1 cellular context compared by ENCODE assay signal in the genomic region with DNA sequence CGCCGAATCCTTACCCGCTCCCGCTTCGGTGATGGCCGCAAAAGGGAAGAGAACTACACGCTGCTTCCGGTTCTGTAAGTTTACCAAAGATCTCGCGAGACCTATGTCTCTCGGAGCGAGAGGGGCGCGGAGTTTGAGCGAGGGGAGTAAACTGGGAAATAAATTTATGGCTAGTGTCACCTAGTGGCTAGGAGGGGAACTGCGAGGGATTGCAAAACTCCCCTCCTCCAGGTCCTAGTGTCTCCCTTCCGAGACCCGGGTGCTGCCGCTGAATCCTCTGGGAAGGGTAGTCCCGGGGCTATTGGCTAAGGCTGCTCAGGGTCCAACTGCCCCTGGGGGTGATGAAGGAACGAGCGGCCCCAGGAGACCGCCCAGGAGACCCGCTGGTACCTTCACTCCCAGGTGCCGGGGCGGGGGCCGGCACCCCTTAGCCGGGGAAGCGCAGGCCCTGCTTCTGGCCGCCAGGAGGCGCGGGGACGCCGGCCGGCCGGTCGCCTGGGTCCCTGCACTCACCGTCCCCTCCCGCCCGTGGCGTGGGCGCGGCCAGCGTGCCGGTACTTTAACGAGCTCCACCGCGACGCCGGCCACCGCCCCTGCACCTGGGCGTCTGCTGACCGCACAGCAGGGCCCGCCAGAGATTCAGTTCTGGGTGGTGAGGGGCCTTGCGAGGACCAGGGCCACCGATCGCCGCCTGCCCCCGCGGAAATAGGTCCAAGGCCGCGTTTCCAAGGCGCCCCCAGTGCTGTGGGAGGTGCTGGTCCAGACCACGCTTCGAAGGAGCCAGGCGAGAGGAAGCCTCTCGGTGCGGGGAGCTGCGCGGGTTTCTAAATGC.
TF ChIP-seq lines count a peak whose summit lies in the region.

A gene (minus strand): TSS at position 51 of the 832 bp plus-strand sequence. CDS start 883 bp downstream, outside the sequence.

TF ChIP-seq in GM12878, 131 proteins besides CTCF, POLR2A, EP300 and RAD21 (continued from another document and continues in another):
- TF ChIP-seq, protein P1, sequence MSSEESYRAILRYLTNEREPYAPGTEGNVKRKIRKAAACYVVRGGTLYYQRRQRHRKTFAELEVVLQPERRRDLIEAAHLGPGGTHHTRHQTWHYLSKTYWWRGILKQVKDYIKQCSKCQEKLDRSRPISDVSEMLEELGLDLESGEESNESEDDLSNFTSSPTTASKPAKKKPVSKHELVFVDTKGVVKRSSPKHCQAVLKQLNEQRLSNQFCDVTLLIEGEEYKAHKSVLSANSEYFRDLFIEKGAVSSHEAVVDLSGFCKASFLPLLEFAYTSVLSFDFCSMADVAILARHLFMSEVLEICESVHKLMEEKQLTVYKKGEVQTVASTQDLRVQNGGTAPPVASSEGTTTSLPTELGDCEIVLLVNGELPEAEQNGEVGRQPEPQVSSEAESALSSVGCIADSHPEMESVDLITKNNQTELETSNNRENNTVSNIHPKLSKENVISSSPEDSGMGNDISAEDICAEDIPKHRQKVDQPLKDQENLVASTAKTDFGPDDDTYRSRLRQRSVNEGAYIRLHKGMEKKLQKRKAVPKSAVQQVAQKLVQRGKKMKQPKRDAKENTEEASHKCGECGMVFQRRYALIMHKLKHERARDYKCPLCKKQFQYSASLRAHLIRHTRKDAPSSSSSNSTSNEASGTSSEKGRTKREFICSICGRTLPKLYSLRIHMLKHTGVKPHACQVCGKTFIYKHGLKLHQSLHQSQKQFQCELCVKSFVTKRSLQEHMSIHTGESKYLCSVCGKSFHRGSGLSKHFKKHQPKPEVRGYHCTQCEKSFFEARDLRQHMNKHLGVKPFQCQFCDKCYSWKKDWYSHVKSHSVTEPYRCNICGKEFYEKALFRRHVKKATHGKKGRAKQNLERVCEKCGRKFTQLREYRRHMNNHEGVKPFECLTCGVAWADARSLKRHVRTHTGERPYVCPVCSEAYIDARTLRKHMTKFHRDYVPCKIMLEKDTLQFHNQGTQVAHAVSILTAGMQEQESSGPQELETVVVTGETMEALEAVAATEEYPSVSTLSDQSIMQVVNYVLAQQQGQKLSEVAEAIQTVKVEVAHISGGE (CRISPR knock-in tag; IDR thresholded peaks at IDR 0.05) = peak; percentile 15; the same call in 1 of the 2 replicates
- TF ChIP-seq RUNX3 (IDR thresholded peaks at IDR 0.05; ENCODE audit: low read length) (peak; percentile 80), CHD1 (IDR thresholded peaks at IDR 0.05; ENCODE audit: low read depth, low read length) (0 out of 2 replicates have a peak, but pooled peaks have one; percentile 37), STAT3 (IDR thresholded peaks at IDR 0.05; ENCODE audit: low read depth, low read length) (no peak), CHD4 (IDR thresholded peaks at IDR 0.05) (no peak), SMAD1 (IDR thresholded peaks at IDR 0.05; ENCODE audit: low read depth, partially characterized antibody) (peak; percentile 71), GATAD2B (conservative IDR thresholded peaks at IDR 0.05; ENCODE audit: low read depth) (peak; percentile 94), HDAC2 (IDR thresholded peaks at IDR 0.05) (no peak), BHLHE40 (IDR thresholded peaks at IDR 0.05; ENCODE audit: borderline replicate concordance in 1 of 2, low read depth in 2 of 2, low read length in 1 of 2) (peak; percentile 72 to 92), TCF12 (IDR thresholded peaks at IDR 0.05; ENCODE audit: low read depth, low read length) (peak; percentile 81; the same call in 1 of the 2 replicates), RAD51 (IDR thresholded peaks at IDR 0.05) (no peak), MEF2B (IDR thresholded peaks at IDR 0.05; ENCODE audit: partially characterized antibody, poor library complexity, severe bottlenecking) (peak; percentile 54), ATF7 (IDR thresholded peaks at IDR 0.05; ENCODE audit: low read depth) (peak; percentile 55; the same call in 1 of the 2 replicates), FOXM1 (IDR thresholded peaks at IDR 0.05; ENCODE audit: low read depth, low read length) (no peak; the same call in 1 of the 2 replicates), SMAD5 (IDR thresholded peaks at IDR 0.05; ENCODE audit: low read depth) (peak; percentile 98), TAF1 (IDR thresholded peaks at IDR 0.05; ENCODE audit: borderline replicate concordance, low read depth, low read length) (peak; percentile 100), RCOR1 (conservative IDR thresholded peaks at IDR 0.05; ENCODE audit: low read depth, low read length) (peak; percentile 95), SMC3 (IDR thresholded peaks at IDR 0.05; ENCODE audit: borderline replicate concordance, low read length) (peak; percentile 59; the same call in 1 of the 2 replicates), SPI1 (IDR thresholded peaks at IDR 0.05; ENCODE audit: borderline replicate concordance, insufficient read depth, low read depth, low read length) (peak; percentile 33; the same call in 1 of the 2 replicates), FOXK2 (IDR thresholded peaks at IDR 0.05) (peak; percentile 59), POLR2AphosphoS2 (IDR thresholded peaks at IDR 0.05; ENCODE audit: low read depth, low read length) (peak; percentile 91; the same call in 1 of the 2 replicates), YY1 (IDR thresholded peaks at IDR 0.05; ENCODE audit: low read depth, low read length) (peak; percentile 95; the same call in 1 of the 2 replicates), MTA2 (IDR thresholded peaks at IDR 0.05; ENCODE audit: low read depth) (peak; percentile 52; the same call in 1 of the 2 replicates), NFYA (IDR thresholded peaks at IDR 0.05; ENCODE audit: borderline replicate concordance, low read depth, low read length) (no peak), SUPT20H (IDR thresholded peaks at IDR 0.05; ENCODE audit: borderline replicate concordance, control insufficient read depth, low read depth, low read length) (no peak), MEF2A (IDR thresholded peaks at IDR 0.05; ENCODE audit: insufficient read depth, low read depth, low read length) (no peak), ZBED1 (IDR thresholded peaks at IDR 0.05; ENCODE audit: borderline replicate concordance) (no peak), CHD2 (IDR thresholded peaks at IDR 0.05; ENCODE audit: borderline replicate concordance, low read depth, low read length) (peak; percentile 99), IKZF2 (IDR thresholded peaks at IDR 0.05) (peak; percentile 69 to 75), SRF (IDR thresholded peaks at IDR 0.05; ENCODE audit: low read depth in 2 of 2, low read length in 2 of 2) (peak; percentile 72 to 82), NFXL1 (IDR thresholded peaks at IDR 0.05; ENCODE audit: borderline replicate concordance) (no peak), LARP7 (IDR thresholded peaks at IDR 0.05) (peak; percentile 96), ZSCAN29 (IDR thresholded peaks at IDR 0.05) (peak; percentile 38; the same call in 1 of the 2 replicates)
- TF ChIP-seq, protein P2, sequence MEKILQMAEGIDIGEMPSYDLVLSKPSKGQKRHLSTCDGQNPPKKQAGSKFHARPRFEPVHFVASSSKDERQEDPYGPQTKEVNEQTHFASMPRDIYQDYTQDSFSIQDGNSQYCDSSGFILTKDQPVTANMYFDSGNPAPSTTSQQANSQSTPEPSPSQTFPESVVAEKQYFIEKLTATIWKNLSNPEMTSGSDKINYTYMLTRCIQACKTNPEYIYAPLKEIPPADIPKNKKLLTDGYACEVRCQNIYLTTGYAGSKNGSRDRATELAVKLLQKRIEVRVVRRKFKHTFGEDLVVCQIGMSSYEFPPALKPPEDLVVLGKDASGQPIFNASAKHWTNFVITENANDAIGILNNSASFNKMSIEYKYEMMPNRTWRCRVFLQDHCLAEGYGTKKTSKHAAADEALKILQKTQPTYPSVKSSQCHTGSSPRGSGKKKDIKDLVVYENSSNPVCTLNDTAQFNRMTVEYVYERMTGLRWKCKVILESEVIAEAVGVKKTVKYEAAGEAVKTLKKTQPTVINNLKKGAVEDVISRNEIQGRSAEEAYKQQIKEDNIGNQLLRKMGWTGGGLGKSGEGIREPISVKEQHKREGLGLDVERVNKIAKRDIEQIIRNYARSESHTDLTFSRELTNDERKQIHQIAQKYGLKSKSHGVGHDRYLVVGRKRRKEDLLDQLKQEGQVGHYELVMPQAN (conservative IDR thresholded peaks at IDR 0.05) = peak; percentile 86
- TF ChIP-seq, protein P3, sequence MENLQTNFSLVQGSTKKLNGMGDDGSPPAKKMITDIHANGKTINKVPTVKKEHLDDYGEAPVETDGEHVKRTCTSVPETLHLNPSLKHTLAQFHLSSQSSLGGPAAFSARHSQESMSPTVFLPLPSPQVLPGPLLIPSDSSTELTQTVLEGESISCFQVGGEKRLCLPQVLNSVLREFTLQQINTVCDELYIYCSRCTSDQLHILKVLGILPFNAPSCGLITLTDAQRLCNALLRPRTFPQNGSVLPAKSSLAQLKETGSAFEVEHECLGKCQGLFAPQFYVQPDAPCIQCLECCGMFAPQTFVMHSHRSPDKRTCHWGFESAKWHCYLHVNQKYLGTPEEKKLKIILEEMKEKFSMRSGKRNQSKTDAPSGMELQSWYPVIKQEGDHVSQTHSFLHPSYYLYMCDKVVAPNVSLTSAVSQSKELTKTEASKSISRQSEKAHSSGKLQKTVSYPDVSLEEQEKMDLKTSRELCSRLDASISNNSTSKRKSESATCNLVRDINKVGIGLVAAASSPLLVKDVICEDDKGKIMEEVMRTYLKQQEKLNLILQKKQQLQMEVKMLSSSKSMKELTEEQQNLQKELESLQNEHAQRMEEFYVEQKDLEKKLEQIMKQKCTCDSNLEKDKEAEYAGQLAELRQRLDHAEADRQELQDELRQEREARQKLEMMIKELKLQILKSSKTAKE (IDR thresholded peaks at IDR 0.05; ENCODE audit: low read depth, poor library complexity, severe bottlenecking) = peak; percentile 39
- TF ChIP-seq, protein P4, sequence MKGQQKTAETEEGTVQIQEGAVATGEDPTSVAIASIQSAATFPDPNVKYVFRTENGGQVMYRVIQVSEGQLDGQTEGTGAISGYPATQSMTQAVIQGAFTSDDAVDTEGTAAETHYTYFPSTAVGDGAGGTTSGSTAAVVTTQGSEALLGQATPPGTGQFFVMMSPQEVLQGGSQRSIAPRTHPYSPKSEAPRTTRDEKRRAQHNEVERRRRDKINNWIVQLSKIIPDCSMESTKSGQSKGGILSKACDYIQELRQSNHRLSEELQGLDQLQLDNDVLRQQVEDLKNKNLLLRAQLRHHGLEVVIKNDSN (IDR thresholded peaks at IDR 0.05; ENCODE audit: borderline replicate concordance, extremely low read length, insufficient read depth, low read depth, low read length) = no peak
- TF ChIP-seq, protein P5, sequence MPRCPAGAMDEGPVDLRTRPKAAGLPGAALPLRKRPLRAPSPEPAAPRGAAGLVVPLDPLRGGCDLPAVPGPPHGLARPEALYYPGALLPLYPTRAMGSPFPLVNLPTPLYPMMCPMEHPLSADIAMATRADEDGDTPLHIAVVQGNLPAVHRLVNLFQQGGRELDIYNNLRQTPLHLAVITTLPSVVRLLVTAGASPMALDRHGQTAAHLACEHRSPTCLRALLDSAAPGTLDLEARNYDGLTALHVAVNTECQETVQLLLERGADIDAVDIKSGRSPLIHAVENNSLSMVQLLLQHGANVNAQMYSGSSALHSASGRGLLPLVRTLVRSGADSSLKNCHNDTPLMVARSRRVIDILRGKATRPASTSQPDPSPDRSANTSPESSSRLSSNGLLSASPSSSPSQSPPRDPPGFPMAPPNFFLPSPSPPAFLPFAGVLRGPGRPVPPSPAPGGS (IDR thresholded peaks at IDR 0.05; ENCODE audit: borderline replicate concordance, insufficient read depth, low read depth, low read length, poor library complexity, severe bottlenecking) = peak; percentile 15
- TF ChIP-seq, protein P6, sequence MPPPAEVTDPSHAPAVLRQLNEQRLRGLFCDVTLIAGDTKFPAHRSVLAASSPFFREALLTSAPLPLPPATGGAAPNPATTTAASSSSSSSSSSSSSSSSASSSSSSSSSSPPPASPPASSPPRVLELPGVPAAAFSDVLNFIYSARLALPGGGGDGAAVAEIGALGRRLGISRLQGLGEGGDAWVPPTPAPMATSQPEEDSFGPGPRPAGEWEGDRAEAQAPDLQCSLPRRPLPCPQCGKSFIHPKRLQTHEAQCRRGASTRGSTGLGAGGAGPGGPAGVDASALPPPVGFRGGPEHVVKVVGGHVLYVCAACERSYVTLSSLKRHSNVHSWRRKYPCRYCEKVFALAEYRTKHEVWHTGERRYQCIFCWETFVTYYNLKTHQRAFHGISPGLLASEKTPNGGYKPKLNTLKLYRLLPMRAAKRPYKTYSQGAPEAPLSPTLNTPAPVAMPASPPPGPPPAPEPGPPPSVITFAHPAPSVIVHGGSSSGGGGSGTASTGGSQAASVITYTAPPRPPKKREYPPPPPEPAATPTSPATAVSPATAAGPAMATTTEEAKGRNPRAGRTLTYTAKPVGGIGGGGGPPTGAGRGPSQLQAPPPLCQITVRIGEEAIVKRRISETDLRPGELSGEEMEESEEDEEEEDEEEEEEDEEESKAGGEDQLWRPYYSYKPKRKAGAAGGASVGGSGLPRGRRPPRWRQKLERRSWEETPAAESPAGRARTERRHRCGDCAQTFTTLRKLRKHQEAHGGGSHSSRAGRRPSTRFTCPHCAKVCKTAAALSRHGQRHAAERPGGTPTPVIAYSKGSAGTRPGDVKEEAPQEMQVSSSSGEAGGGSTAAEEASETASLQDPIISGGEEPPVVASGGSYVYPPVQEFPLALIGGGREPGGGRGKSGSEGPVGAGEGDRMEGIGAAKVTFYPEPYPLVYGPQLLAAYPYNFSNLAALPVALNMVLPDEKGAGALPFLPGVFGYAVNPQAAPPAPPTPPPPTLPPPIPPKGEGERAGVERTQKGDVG (CRISPR knock-in tag; IDR thresholded peaks at IDR 0.05) = no peak
- TF ChIP-seq, protein P7, sequence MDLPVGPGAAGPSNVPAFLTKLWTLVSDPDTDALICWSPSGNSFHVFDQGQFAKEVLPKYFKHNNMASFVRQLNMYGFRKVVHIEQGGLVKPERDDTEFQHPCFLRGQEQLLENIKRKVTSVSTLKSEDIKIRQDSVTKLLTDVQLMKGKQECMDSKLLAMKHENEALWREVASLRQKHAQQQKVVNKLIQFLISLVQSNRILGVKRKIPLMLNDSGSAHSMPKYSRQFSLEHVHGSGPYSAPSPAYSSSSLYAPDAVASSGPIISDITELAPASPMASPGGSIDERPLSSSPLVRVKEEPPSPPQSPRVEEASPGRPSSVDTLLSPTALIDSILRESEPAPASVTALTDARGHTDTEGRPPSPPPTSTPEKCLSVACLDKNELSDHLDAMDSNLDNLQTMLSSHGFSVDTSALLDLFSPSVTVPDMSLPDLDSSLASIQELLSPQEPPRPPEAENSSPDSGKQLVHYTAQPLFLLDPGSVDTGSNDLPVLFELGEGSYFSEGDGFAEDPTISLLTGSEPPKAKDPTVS (IDR thresholded peaks at IDR 0.05; ENCODE audit: low read depth, low read length) = no peak
- TF ChIP-seq, protein P8, sequence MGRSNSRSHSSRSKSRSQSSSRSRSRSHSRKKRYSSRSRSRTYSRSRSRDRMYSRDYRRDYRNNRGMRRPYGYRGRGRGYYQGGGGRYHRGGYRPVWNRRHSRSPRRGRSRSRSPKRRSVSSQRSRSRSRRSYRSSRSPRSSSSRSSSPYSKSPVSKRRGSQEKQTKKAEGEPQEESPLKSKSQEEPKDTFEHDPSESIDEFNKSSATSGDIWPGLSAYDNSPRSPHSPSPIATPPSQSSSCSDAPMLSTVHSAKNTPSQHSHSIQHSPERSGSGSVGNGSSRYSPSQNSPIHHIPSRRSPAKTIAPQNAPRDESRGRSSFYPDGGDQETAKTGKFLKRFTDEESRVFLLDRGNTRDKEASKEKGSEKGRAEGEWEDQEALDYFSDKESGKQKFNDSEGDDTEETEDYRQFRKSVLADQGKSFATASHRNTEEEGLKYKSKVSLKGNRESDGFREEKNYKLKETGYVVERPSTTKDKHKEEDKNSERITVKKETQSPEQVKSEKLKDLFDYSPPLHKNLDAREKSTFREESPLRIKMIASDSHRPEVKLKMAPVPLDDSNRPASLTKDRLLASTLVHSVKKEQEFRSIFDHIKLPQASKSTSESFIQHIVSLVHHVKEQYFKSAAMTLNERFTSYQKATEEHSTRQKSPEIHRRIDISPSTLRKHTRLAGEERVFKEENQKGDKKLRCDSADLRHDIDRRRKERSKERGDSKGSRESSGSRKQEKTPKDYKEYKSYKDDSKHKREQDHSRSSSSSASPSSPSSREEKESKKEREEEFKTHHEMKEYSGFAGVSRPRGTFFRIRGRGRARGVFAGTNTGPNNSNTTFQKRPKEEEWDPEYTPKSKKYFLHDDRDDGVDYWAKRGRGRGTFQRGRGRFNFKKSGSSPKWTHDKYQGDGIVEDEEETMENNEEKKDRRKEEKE (IDR thresholded peaks at IDR 0.05) = no peak
